ENCODE assay signal across 9 cellular contexts in the genomic region with DNA sequence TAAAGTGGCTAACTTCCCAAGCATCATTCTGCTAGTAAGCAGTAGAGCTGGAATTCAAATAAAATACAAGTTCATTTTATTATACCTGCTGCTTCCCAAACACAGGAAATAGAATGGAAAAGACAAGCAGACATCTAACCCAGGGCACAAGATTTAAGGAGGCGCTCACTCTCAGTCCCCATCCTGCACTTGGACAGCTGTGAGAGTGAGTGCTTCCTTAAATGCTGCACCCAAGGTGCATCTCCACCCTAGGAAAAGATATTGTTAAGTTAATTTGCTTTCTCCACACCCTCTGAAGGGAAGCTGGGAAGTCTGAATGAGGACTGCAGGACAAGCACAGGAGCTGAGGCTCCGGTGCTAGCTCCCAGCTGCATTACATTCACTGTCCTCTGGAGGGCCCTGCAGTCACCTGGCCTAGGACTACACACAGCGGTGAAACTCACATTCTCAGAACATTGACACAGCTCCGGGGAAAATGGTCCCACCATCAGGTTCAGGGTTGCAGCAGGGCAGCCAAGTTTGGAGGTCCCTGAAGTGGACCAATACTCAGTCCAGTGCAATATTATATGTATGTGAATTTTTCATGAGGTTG. TPM values are rescaled to one million over a fixed set of nuclear protein-coding genes. Genes with fewer than 3 reads are reported as not detected.
DNase-seq lines count a peak whose midpoint lies in the region; FAIRE-seq and TF ChIP-seq lines count a peak whose summit lies in the region.
"Had no signal": no experiment of that assay in that cellular context is flagged by ENCODE, and none has a peak within 500 bp of the region (broad histone marks: within the 10 kb centered on the region; RNA-seq: fewer than 3 reads in every experiment).

No MANE protein-coding gene starts in this region.

- no peak overlapping the region for H3K27ac Mint-ChIP-seq in glutamatergic neuron (ENCODE audit: unreplicated experiment)

- no peaks in the 10 kb centered on the region for H3K4me1 Mint-ChIP-seq in glutamatergic neuron (ENCODE audit: low read depth, unreplicated experiment)
- H3K4me1 Mint-ChIP-seq: central memory CD8-positive, alpha-beta T cell had no signal

- no peaks in the 10 kb centered on the region for H3K4me1 ChIP-seq in SJCRH30

- POLR2A ChIA-PET in AG04450 (lab: Yijun Ruan, JAX) = no interaction called here

- H3K27me3 Mint-ChIP-seq in glutamatergic neuron (ENCODE audit: unreplicated experiment) = peaks cover 2% of the 10 kb centered on the region
- H3K27me3 Mint-ChIP-seq: central memory CD8-positive, alpha-beta T cell had no signal

- 0 out of 2 replicates have a peak, but pooled peaks cover 2% of the 10 kb centered on the region for H3K36me3 ChIP-seq in SJCRH30

- H3K4me3 Mint-ChIP-seq in glutamatergic neuron (ENCODE audit: unreplicated experiment) = no peak overlapping the region
- H3K4me3 Mint-ChIP-seq: central memory CD8-positive, alpha-beta T cell had no signal

- H3K36me3 Mint-ChIP-seq in glutamatergic neuron (ENCODE audit: unreplicated experiment) = no peaks in the 10 kb centered on the region

- TF ChIP-seq CTCF in AG04450 (IDR thresholded peaks at IDR 0.05; ENCODE audit: low read depth, low read length) = peak; percentile 57
- TF ChIP-seq CTCF in GM12872 (IDR thresholded peaks at IDR 0.05; ENCODE audit: insufficient read depth, low read depth, low read length) = peak; percentile 68
- peak; percentile 54 for TF ChIP-seq CTCF in glutamatergic neuron (IDR thresholded peaks at IDR 0.05; ENCODE audit: partially characterized antibody, unreplicated experiment)

- H3K27me3 ChIP-seq in AG04450 (ENCODE audit: control insufficient read depth, insufficient read depth, low read length) (no peaks in the 10 kb centered on the region), SJCRH30 (no peaks in the 10 kb centered on the region)

- CTCF ChIA-PET in AG04450 (lab: Charles Lee) = interaction anchor here (0.6 to 8.1 kb wide), 9 partner anchors 9 to 227 kb away, joined by 3 to 67 read pairs (median 4); no protein-coding TSS in a partner anchor

- no peak overlapping the region for H3K27ac ChIP-seq in AG04450 (ENCODE audit: low read depth, low read length)
- no peak overlapping the region for H3K27ac ChIP-seq in SJCRH30

- intact Hi-C loops in posterior vena cava (cut with DNase I) = loop anchor here in 1 of 2 donors (10.0 kb wide), 1 partner anchor 151 kb away; no protein-coding TSS in a partner anchor

- no peaks in the 10 kb centered on the region for H3K9me3 Mint-ChIP-seq in glutamatergic neuron (ENCODE audit: unreplicated experiment)
- H3K9me3 Mint-ChIP-seq: central memory CD8-positive, alpha-beta T cell had no signal

- DNase-seq in AG04450 (ENCODE audit: low read depth, low spot score) = no peak
- peak; percentile 30 to 61 for DNase-seq in SJCRH30
- peak; percentile 47 for DNase-seq in glutamatergic neuron
- DNase-seq in urothelium cell line (ENCODE audit: low spot score) = peak; percentile 65
- DNase-seq in C1 segment of cervical spinal cord (lab: John Stamatoyannopoulos, UW) = no peak
- no peak for DNase-seq in posterior vena cava (ENCODE audit: low spot score)
- no peak for DNase-seq in GM19239 (ENCODE audit: insufficient read length, low spot score)

- H3K4me3 ChIP-seq in AG04450 (ENCODE audit: low read depth, low read length) (no peak overlapping the region), SJCRH30 (no peak overlapping the region)

- FAIRE-seq in urothelium cell line (lab: Jason Lieb, UNC) = peak; percentile 50
- no peak for FAIRE-seq in GM19239 (lab: Jason Lieb, UNC)

- H3K9me3 ChIP-seq in AG04450 (ENCODE audit: control insufficient read depth, insufficient read depth, low read length) (no peaks in the 10 kb centered on the region), SJCRH30 (replicated peaks) (no peaks in the 10 kb centered on the region)

RNA-seq across cellular contexts. Expression of a gene that starts 14.2 kb away (rescaled TPM):
- 57.7 and 76.3 TPM in 2 replicates for polyA plus RNA-seq in AG04450 (2011; rRNA removed)
- 51.4 and 68.3 TPM in 2 replicates for polyA minus RNA-seq in AG04450 (2011; rRNA and poly(A)+ RNA removed)
- 9.0 and 9.1 TPM in 2 replicates for total RNA-seq in SJCRH30 (2014; rRNA removed; shearing (Covaris generic))
- total RNA-seq in glutamatergic neuron (ENCODE audit: unreplicated experiment) (3.0 TPM), posterior vena cava (10 to 100 TPM; 56.4 to 63.2 TPM)

RNA-seq across cellular contexts. Expression of a gene that starts 33.9 kb away (rescaled TPM):
- not detected in 2 replicates for polyA plus RNA-seq in AG04450 (2011; rRNA removed)
- polyA minus RNA-seq in AG04450 (2011; rRNA and poly(A)+ RNA removed) = not detected in 2 replicates
- total RNA-seq in SJCRH30 (2014; rRNA removed; shearing (Covaris generic)) = not detected in 2 replicates
- total RNA-seq in glutamatergic neuron (ENCODE audit: unreplicated experiment) (not detected), posterior vena cava (not detected)

RNA-seq across cellular contexts. Expression of a gene that starts 58.3 kb away (rescaled TPM):
- polyA plus RNA-seq in AG04450 (2011; rRNA removed) = 6.1 and 7.3 TPM in 2 replicates
- polyA minus RNA-seq in AG04450 (2011; rRNA and poly(A)+ RNA removed) = 17.2 TPM in 2 replicates
- total RNA-seq in SJCRH30 (2014; rRNA removed; shearing (Covaris generic)) = 8.4 and 9.1 TPM in 2 replicates
- total RNA-seq in glutamatergic neuron (ENCODE audit: unreplicated experiment) (26.8 TPM), posterior vena cava (1 to 10 TPM; 4.5 to 4.9 TPM)

Comparison
In these comparisons a context has a peak if more than half of its experiments do, and no peak if none do; other contexts are left out.
1. DNase-seq: peak in SJCRH30 (2 of 2), glutamatergic neuron (single experiment) and urothelium cell line (single experiment); none in AG04450 (single experiment), C1 segment of cervical spinal cord (0 of 14), posterior vena cava (single experiment) and GM19239 (single experiment).
2. Peak in every context shown above with its lines, with median percentiles within 50 percentile points of each other: CTCF ChIP-seq.